16 cellular contexts compared by ENCODE assay signal in genomic region chr6:35050988-35051330, GRCh38.
DNase-seq lines count a peak whose midpoint lies in the region; TF ChIP-seq lines count a peak whose summit lies in the region.
"Had no signal": no experiment of that assay in that cellular context is flagged by ENCODE, and none has a peak within 500 bp of the region (broad histone marks: within the 10 kb centered on the region; RNA-seq: fewer than 3 reads in every experiment).

No MANE protein-coding gene starts in this region.

- peaks cover 13% of the 10 kb centered on the region for H3K36me3 Mint-ChIP-seq in nephron progenitor cell (ENCODE audit: low read depth)

- H3K27ac ChIP-seq in KOPT-K1 (ENCODE audit: low read depth, low read length, poor library complexity, severe bottlenecking) (peak overlapping the region; percentile 54), ascending aorta (peak overlapping the region; percentile 87 to 89), temporal lobe (ENCODE audit: low read depth, low read length) (peak overlapping the region; percentile 99)
- H3K27ac ChIP-seq: SJSA1 had no signal

- no peak overlapping the region for H3K4me3 ChIP-seq in ascending aorta
- H3K4me3 ChIP-seq: lower lobe of right lung, SJSA1 had no signal

- no peak overlapping the region for H3K4me3 Mint-ChIP-seq in nephron progenitor cell

- H3K9me3 Mint-ChIP-seq in nephron progenitor cell = no peaks in the 10 kb centered on the region

- H3K27ac Mint-ChIP-seq in nephron progenitor cell = peak overlapping the region; percentile 32

- no peak for DNase-seq in ascending aorta (ENCODE audit: low spot score in 2 of 2)
- no peak for DNase-seq in nephron progenitor cell
- no peak for DNase-seq in hypothalamus (lab: John Stamatoyannopoulos, UW)
- no peak for DNase-seq in NCI-H2196 treated with DMSO at 0.1 percent for 48 hours (lab: John Stamatoyannopoulos, UW; ENCODE audit: unreplicated experiment)
- DNase-seq in D341Med (ENCODE audit: low spot score) = no peak
- DNase-seq: activated gamma-delta T cell treated with Interleukin-2 at 50 U/mL for 16 hours; BE2C; GDM1; lower lobe of right lung; NCI-H1048; NCI-H524 treated with DMSO at 0.1 percent for 48 hours; stimulated activated CD4-positive, alpha-beta T cell treated with anti-CD3 and anti-CD28 coated beads, Interleukin-2, amount 100 ng/mL, for 24 hours; T-helper 9 cell had no signal

- H3K4me1 ChIP-seq in ascending aorta = peaks cover 56 to 81% of the 10 kb centered on the region in 2 donors
- H3K4me1 ChIP-seq: BE2C had no signal

- TF ChIP-seq CTCF in ascending aorta (IDR thresholded peaks at IDR 0.05) (no peak), nephron progenitor cell (IDR thresholded peaks at IDR 0.05) (no peak)

- H3K4me1 Mint-ChIP-seq in nephron progenitor cell = peaks cover 10% of the 10 kb centered on the region

- H3K36me3 ChIP-seq in KOPT-K1 (ENCODE audit: insufficient read depth, low read length) (no peaks in the 10 kb centered on the region), ascending aorta (no peaks in the 10 kb centered on the region)
- H3K36me3 ChIP-seq: BE2C had no signal

- no peaks in the 10 kb centered on the region for H3K9me3 ChIP-seq in KOPT-K1 (ENCODE audit: insufficient read depth, low read length, poor library complexity, severe bottlenecking)
- H3K9me3 ChIP-seq in ascending aorta = no peaks in the 10 kb centered on the region
- H3K9me3 ChIP-seq: BE2C, lower lobe of right lung had no signal

- no peaks in the 10 kb centered on the region for H3K27me3 ChIP-seq in ascending aorta
- H3K27me3 ChIP-seq: BE2C, SJSA1 had no signal

- intact Hi-C loops in ascending aorta (cut with DNase I) = no loop called here

- no peaks in the 10 kb centered on the region for H3K27me3 Mint-ChIP-seq in nephron progenitor cell (ENCODE audit: low read depth, poor library complexity)
